In the genomic region with DNA sequence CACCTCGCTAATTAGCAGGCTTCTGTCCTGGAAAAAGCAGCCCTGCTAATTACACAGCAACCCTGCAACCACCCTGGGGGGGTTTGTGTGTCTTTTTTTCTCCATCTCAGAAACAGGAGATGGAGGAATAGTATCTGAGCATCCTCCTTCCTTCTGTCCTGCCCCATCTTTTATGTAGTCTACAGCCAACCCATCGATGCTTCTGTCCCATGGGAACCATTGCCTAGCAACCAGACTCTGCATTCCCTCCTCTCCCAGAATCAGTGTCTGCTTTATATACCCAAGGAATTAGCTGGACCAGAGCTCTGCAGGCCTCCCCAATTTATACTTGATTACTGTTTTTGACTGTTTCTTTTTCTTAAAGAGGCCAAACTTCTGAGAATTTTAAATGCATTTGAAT, we compare ENCODE assay signal across 14 cellular contexts. TPM values are rescaled to one million over a fixed set of nuclear protein-coding genes. Genes with fewer than 3 reads are reported as not detected.
DNase-seq lines count a peak whose midpoint lies in the region; ATAC-seq and TF ChIP-seq lines count a peak whose summit lies in the region.
"Had no signal": no experiment of that assay in that cellular context is flagged by ENCODE, and none has a peak within 500 bp of the region (broad histone marks: within the 10 kb centered on the region; RNA-seq: fewer than 3 reads in every experiment).

No MANE protein-coding gene starts in this region.

- H3K4me2 ChIP-seq in Loucy (ENCODE audit: low read depth, low read length, poor library complexity, severe bottlenecking) = peak overlapping the region; percentile 62
- H3K4me2 ChIP-seq in neural progenitor cell = no peak overlapping the region
- H3K4me2 ChIP-seq: A549 had no signal

- H3K9me3 Mint-ChIP-seq in CD8-positive, alpha-beta T cell = peaks cover 5% of the 10 kb centered on the region
- H3K9me3 Mint-ChIP-seq in neural progenitor cell = peaks cover 8% of the 10 kb centered on the region
- peaks cover 6 to 8% of the 10 kb centered on the region in 2 donors for H3K9me3 Mint-ChIP-seq in stimulated activated naive B cell treated with anti-CD40 and anti-IgM and Interleukin-4, amounts not matched to agents 10 μg/mL and 1 μg/mL and 100 μg/mL, for 72 hours
- H3K9me3 Mint-ChIP-seq: CD4-positive, alpha-beta T cell had no signal

- H3K27ac ChIP-seq in CD8-positive, alpha-beta T cell (ENCODE audit: low read depth, low read length) = no peak overlapping the region
- no peak overlapping the region for H3K27ac ChIP-seq in neural progenitor cell
- H3K27ac ChIP-seq in breast epithelium = no peak overlapping the region
- H3K27ac ChIP-seq: A549 had no signal

- no peak for TF ChIP-seq CTCF in CD8-positive, alpha-beta T cell (IDR thresholded peaks at IDR 0.05)
- no peak for TF ChIP-seq CTCF in Loucy (conservative IDR thresholded peaks at IDR 0.05; ENCODE audit: low read length)
- TF ChIP-seq CTCF in neural progenitor cell (IDR thresholded peaks at IDR 0.05) = no peak
- TF ChIP-seq CTCF in mucosa of descending colon (IDR thresholded peaks at IDR 0.05) = no peak
- TF ChIP-seq CTCF in breast epithelium (IDR thresholded peaks at IDR 0.05) = no peak

- H3K9me2 ChIP-seq in Loucy (replicated peaks; ENCODE audit: low read depth, low read length) = no peaks in the 10 kb centered on the region

- H3F3A ChIP-seq in Loucy (ENCODE audit: low read depth) = peaks cover 9% of the 10 kb centered on the region; the same call in 1 of the 2 replicates
- no peaks in the 10 kb centered on the region for H3F3A ChIP-seq in neural progenitor cell (ENCODE audit: low read depth)

- no peaks in the 10 kb centered on the region for H3K4me1 ChIP-seq in CD8-positive, alpha-beta T cell (ENCODE audit: insufficient read depth, low read length)
- H3K4me1 ChIP-seq in Loucy (ENCODE audit: insufficient read depth, low read length, poor library complexity, severe bottlenecking) = peaks cover 31% of the 10 kb centered on the region
- H3K4me1 ChIP-seq in neural progenitor cell = no peaks in the 10 kb centered on the region
- H3K4me1 ChIP-seq in mucosa of descending colon (ENCODE audit: low read depth) = no peaks in the 10 kb centered on the region
- H3K4me1 ChIP-seq in breast epithelium = no peaks in the 10 kb centered on the region
- H3K4me1 ChIP-seq: A549 had no signal

- no peak overlapping the region for H3K4me3 Mint-ChIP-seq in CD8-positive, alpha-beta T cell
- H3K4me3 Mint-ChIP-seq in neural progenitor cell = no peak overlapping the region
- H3K4me3 Mint-ChIP-seq in stimulated activated naive B cell treated with anti-CD40 and anti-IgM and Interleukin-4, amounts not matched to agents 10 μg/mL and 1 μg/mL and 100 μg/mL, for 72 hours = no peak overlapping the region
- H3K4me3 Mint-ChIP-seq: CD4-positive, alpha-beta T cell; H9 had no signal

- no peaks in the 10 kb centered on the region for H3K9me3 ChIP-seq in CD8-positive, alpha-beta T cell (ENCODE audit: low read length)
- no peaks in the 10 kb centered on the region for H3K9me3 ChIP-seq in Loucy (ENCODE audit: insufficient read depth, low read depth, low read length)
- no peaks in the 10 kb centered on the region for H3K9me3 ChIP-seq in neural progenitor cell (ENCODE audit: low read depth)
- no peaks in the 10 kb centered on the region for H3K9me3 ChIP-seq in mucosa of descending colon
- peaks cover 6 to 21% of the 10 kb centered on the region in 2 donors for H3K9me3 ChIP-seq in breast epithelium
- H3K9me3 ChIP-seq: A549 had no signal

- ATAC-seq in CD8-positive, alpha-beta T cell = no peak
- ATAC-seq in stimulated activated naive B cell treated with anti-CD40 and anti-IgM and Interleukin-4, amounts not matched to agents 10 μg/mL and 1 μg/mL and 100 μg/mL, for 72 hours (replicated peaks) = no peak
- ATAC-seq in mucosa of descending colon = no peak
- ATAC-seq: A549 had no signal

- POLR2A ChIA-PET in CD8-positive, alpha-beta T cell (lab: Charles Lee) = no interaction called here

- CTCF ChIA-PET in CD8-positive, alpha-beta T cell (lab: Charles Lee) = interaction anchor here (0.6 kb wide), 1 partner anchor 1025 kb away, joined by 4 read pairs; no protein-coding TSS in a partner anchor

- H3K79me2 ChIP-seq in Loucy (ENCODE audit: insufficient read depth, low read length) = no peaks in the 10 kb centered on the region
- H3K79me2 ChIP-seq in neural progenitor cell (ENCODE audit: low read depth) = no peaks in the 10 kb centered on the region

- H4K20me1 ChIP-seq in Loucy (ENCODE audit: insufficient read depth, low read length, poor library complexity, severe bottlenecking) (no peaks in the 10 kb centered on the region), neural progenitor cell (ENCODE audit: low read depth) (no peaks in the 10 kb centered on the region)

- H3K36me3 ChIP-seq in CD8-positive, alpha-beta T cell (ENCODE audit: insufficient read depth, low read length) = no peaks in the 10 kb centered on the region
- H3K36me3 ChIP-seq in Loucy (ENCODE audit: insufficient read depth, low read length) (no peaks in the 10 kb centered on the region), neural progenitor cell (no peaks in the 10 kb centered on the region), mucosa of descending colon (ENCODE audit: low read depth) (no peaks in the 10 kb centered on the region), breast epithelium (no peaks in the 10 kb centered on the region)

- intact Hi-C loops in CD8-positive, alpha-beta T cell (cut with DNase I, micrococcal nuclease) = no loop called here
- intact Hi-C loops in mucosa of descending colon (cut with DNase I, micrococcal nuclease) (no loop called here), breast epithelium (cut with DNase I; ENCODE audit: low total_unique reads) (no loop called here)

- H3K9ac ChIP-seq in Loucy (ENCODE audit: low read depth, low read length, poor library complexity, severe bottlenecking) (peak overlapping the region; percentile 46), neural progenitor cell (no peak overlapping the region)

- no peak overlapping the region for H3K4me3 ChIP-seq in CD8-positive, alpha-beta T cell (ENCODE audit: low read depth, low read length)
- H3K4me3 ChIP-seq in Loucy (ENCODE audit: low read length, poor library complexity, severe bottlenecking) (peak overlapping the region; percentile 58), neural progenitor cell (no peak overlapping the region), mucosa of descending colon (no peak overlapping the region), breast epithelium (no peak overlapping the region)
- H3K4me3 ChIP-seq: A549 had no signal

- DNase-seq in NCI-H748 (lab: John Stamatoyannopoulos, UW; ENCODE audit: unreplicated experiment) = peak; percentile 47
- DNase-seq in NCI-H748 treated with DMSO at 0.1 percent for 48 hours (lab: John Stamatoyannopoulos, UW) = no peak
- DNase-seq in CD8-positive, alpha-beta T cell = no peak
- DNase-seq in neural progenitor cell (ENCODE audit: low spot score) = peak; percentile 26
- DNase-seq in stimulated activated naive B cell treated with anti-CD40 and anti-IgM and Interleukin-4, amounts not matched to agents 10 μg/mL and 1 μg/mL and 100 μg/mL, for 72 hours = no peak
- no peak for DNase-seq in mucosa of descending colon
- no peak for DNase-seq in breast epithelium (ENCODE audit: low spot score in 2 of 2)
- DNase-seq: CD4-positive, alpha-beta T cell; GF-D8; GOT3; H9; IMR-90 had no signal

- H3K27me3 ChIP-seq in CD8-positive, alpha-beta T cell (ENCODE audit: insufficient read depth, low read length) = no peaks in the 10 kb centered on the region
- H3K27me3 ChIP-seq in Loucy (ENCODE audit: insufficient read depth, low read length, poor library complexity, severe bottlenecking) = no peaks in the 10 kb centered on the region
- no peaks in the 10 kb centered on the region for H3K27me3 ChIP-seq in neural progenitor cell
- no peaks in the 10 kb centered on the region for H3K27me3 ChIP-seq in breast epithelium

- H3K27ac Mint-ChIP-seq in CD8-positive, alpha-beta T cell = peak overlapping the region; percentile 23
- H3K27ac Mint-ChIP-seq in neural progenitor cell = no peak overlapping the region
- H3K27ac Mint-ChIP-seq in stimulated activated naive B cell treated with anti-CD40 and anti-IgM and Interleukin-4, amounts not matched to agents 10 μg/mL and 1 μg/mL and 100 μg/mL, for 72 hours = no peak overlapping the region
- H3K27ac Mint-ChIP-seq: CD4-positive, alpha-beta T cell; H9 had no signal

- H3K36me3 Mint-ChIP-seq in CD8-positive, alpha-beta T cell = no peaks in the 10 kb centered on the region
- no peaks in the 10 kb centered on the region for H3K36me3 Mint-ChIP-seq in neural progenitor cell
- no peaks in the 10 kb centered on the region for H3K36me3 Mint-ChIP-seq in stimulated activated naive B cell treated with anti-CD40 and anti-IgM and Interleukin-4, amounts not matched to agents 10 μg/mL and 1 μg/mL and 100 μg/mL, for 72 hours

- H2AFZ ChIP-seq in Loucy (ENCODE audit: low read length) = no peak overlapping the region
- H2AFZ ChIP-seq in neural progenitor cell (replicated peaks) = no peak overlapping the region

- TF ChIP-seq POLR2A in breast epithelium (IDR thresholded peaks at IDR 0.05) = no peak

- H3K27me3 Mint-ChIP-seq in CD8-positive, alpha-beta T cell (ENCODE audit: low read depth) = peaks cover 4% of the 10 kb centered on the region
- peaks cover 15% of the 10 kb centered on the region for H3K27me3 Mint-ChIP-seq in neural progenitor cell (ENCODE audit: insufficient read depth, low read depth)
- no peaks in the 10 kb centered on the region for H3K27me3 Mint-ChIP-seq in stimulated activated naive B cell treated with anti-CD40 and anti-IgM and Interleukin-4, amounts not matched to agents 10 μg/mL and 1 μg/mL and 100 μg/mL, for 72 hours
- H3K27me3 Mint-ChIP-seq: CD4-positive, alpha-beta T cell had no signal

- peaks cover 13% of the 10 kb centered on the region for H3K4me1 Mint-ChIP-seq in CD8-positive, alpha-beta T cell (ENCODE audit: low read depth)
- no peaks in the 10 kb centered on the region for H3K4me1 Mint-ChIP-seq in neural progenitor cell
- no peaks in the 10 kb centered on the region for H3K4me1 Mint-ChIP-seq in stimulated activated naive B cell treated with anti-CD40 and anti-IgM and Interleukin-4, amounts not matched to agents 10 μg/mL and 1 μg/mL and 100 μg/mL, for 72 hours
- H3K4me1 Mint-ChIP-seq: H9 had no signal

RNA-seq across cellular contexts. Expression of a gene that starts 35.1 kb away (rescaled TPM):
- not detected for total RNA-seq in CD8-positive, alpha-beta T cell
- total RNA-seq in neural progenitor cell (ENCODE audit: low replicate concordance) (not detected in 2 replicates), mucosa of descending colon (not detected), breast epithelium (under 1 TPM in 1 of 3 donors, not detected in 2; 0.15 TPM)
- total RNA-seq: CD4-positive, alpha-beta T cell; IMR-90 had no signal

Comparison
In these comparisons a context has a peak if more than half of its experiments do, and no peak if none do; other contexts are left out.
1. DNase-seq: peak in NCI-H748 (single experiment) and neural progenitor cell (single experiment); none in NCI-H748 treated with DMSO at 0.1 percent for 48 hours (single experiment), CD8-positive, alpha-beta T cell (0 of 7), stimulated activated naive B cell treated with anti-CD40 and anti-IgM and Interleukin-4, amounts not matched to agents 10 μg/mL and 1 μg/mL and 100 μg/mL, for 72 hours (single experiment), mucosa of descending colon (0 of 3) and breast epithelium (0 of 2).